In genomic region chr4:113550510-113550909, GRCh38 we compare ENCODE assay signal across 2 cellular contexts.
TF ChIP-seq lines count a peak whose summit lies in the region.

No MANE protein-coding gene starts in this region.

TF ChIP-seq in HCT116, 20 proteins besides CTCF, POLR2A, EP300 and RAD21 (continued from another document):
- TF ChIP-seq ATF3 (IDR thresholded peaks at IDR 0.05) (no peak), SRF (IDR thresholded peaks at IDR 0.05; ENCODE audit: low read depth) (no peak), ZNF274 (IDR thresholded peaks at IDR 0.05; ENCODE audit: low read depth, low read length) (no peak), SIN3A (IDR thresholded peaks at IDR 0.05; ENCODE audit: low read depth) (no peak)

TF ChIP-seq in WTC11, 78 proteins besides CTCF, POLR2A, EP300 and RAD21 (continued from another document):
- no peak for TF ChIP-seq ZNF512 (CRISPR knock-in tag; IDR thresholded peaks at IDR 0.05; ENCODE audit: borderline replicate concordance)
- TF ChIP-seq MXD4 (CRISPR knock-in tag; IDR thresholded peaks at IDR 0.05; ENCODE audit: borderline replicate concordance): no peak
- TF ChIP-seq OVOL2 (CRISPR knock-in tag; IDR thresholded peaks at IDR 0.05; ENCODE audit: borderline replicate concordance): no peak
